2 cellular contexts compared by ENCODE assay signal in the genomic region with DNA sequence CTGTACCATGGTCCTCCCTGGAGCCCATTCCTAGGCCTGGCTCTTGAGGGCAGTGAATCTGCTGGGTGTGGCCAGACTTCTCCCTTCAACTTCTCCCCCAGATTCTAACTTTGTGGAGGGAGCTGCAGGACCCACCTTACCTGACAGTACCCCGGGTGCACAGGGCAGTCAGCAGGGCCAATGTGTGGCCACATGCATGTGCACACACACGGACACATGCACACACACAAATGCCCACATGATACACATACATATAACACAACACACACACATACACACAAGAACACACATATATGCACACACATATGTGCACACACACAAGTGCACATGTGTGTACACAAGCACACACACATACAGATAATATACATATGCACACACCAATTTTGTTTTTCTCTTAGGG.
TF ChIP-seq lines count a peak whose summit lies in the region.

No MANE protein-coding gene starts in this region.

TF ChIP-seq in HEK293, 187 proteins besides CTCF, POLR2A, EP300 and RAD21:
- TF ChIP-seq, protein P1, sequence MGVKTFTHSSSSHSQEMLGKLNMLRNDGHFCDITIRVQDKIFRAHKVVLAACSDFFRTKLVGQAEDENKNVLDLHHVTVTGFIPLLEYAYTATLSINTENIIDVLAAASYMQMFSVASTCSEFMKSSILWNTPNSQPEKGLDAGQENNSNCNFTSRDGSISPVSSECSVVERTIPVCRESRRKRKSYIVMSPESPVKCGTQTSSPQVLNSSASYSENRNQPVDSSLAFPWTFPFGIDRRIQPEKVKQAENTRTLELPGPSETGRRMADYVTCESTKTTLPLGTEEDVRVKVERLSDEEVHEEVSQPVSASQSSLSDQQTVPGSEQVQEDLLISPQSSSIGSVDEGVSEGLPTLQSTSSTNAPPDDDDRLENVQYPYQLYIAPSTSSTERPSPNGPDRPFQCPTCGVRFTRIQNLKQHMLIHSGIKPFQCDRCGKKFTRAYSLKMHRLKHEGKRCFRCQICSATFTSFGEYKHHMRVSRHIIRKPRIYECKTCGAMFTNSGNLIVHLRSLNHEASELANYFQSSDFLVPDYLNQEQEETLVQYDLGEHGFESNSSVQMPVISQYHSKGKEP (tag by site-specific recombination; IDR thresholded peaks at IDR 0.05): no peak
- TF ChIP-seq, protein P2, sequence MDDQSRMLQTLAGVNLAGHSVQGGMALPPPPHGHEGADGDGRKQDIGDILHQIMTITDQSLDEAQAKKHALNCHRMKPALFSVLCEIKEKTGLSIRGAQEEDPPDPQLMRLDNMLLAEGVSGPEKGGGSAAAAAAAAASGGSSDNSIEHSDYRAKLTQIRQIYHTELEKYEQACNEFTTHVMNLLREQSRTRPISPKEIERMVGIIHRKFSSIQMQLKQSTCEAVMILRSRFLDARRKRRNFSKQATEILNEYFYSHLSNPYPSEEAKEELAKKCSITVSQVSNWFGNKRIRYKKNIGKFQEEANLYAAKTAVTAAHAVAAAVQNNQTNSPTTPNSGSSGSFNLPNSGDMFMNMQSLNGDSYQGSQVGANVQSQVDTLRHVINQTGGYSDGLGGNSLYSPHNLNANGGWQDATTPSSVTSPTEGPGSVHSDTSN (CRISPR knock-in tag; IDR thresholded peaks at IDR 0.05): no peak
- no peak for TF ChIP-seq TRIM28 (IDR thresholded peaks at IDR 0.05; ENCODE audit: borderline replicate concordance, low read length)
- no peak for TF ChIP-seq ZNF501 (tag by site-specific recombination; IDR thresholded peaks at IDR 0.05)
- TF ChIP-seq, protein P3, sequence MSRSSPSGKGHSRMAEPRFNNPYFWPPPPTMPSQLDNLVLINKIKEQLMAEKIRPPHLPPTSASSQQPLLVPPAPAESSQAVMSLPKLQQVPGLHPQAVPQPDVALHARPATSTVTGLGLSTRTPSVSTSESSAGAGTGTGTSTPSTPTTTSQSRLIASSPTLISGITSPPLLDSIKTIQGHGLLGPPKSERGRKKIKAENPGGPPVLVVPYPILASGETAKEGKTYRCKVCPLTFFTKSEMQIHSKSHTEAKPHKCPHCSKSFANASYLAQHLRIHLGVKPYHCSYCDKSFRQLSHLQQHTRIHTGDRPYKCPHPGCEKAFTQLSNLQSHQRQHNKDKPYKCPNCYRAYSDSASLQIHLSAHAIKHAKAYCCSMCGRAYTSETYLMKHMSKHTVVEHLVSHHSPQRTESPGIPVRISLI (tag by site-specific recombination; IDR thresholded peaks at IDR 0.05): no peak
- no peak for TF ChIP-seq ZBTB7A (tag by site-specific recombination; IDR thresholded peaks at IDR 0.05; ENCODE audit: low read depth)
- no peak for TF ChIP-seq IKZF3 (tag by site-specific recombination; IDR thresholded peaks at IDR 0.05)
- TF ChIP-seq, protein P4, sequence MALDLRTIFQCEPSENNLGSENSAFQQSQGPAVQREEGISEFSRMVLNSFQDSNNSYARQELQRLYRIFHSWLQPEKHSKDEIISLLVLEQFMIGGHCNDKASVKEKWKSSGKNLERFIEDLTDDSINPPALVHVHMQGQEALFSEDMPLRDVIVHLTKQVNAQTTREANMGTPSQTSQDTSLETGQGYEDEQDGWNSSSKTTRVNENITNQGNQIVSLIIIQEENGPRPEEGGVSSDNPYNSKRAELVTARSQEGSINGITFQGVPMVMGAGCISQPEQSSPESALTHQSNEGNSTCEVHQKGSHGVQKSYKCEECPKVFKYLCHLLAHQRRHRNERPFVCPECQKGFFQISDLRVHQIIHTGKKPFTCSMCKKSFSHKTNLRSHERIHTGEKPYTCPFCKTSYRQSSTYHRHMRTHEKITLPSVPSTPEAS (tag by site-specific recombination; IDR thresholded peaks at IDR 0.05): peak; percentile 72
- no peak for TF ChIP-seq OVOL3 (tag by site-specific recombination; IDR thresholded peaks at IDR 0.05)
TF ChIP-seq in HEK293: peak in this region for 1.

TF ChIP-seq in H1, 55 proteins besides CTCF, POLR2A, EP300 and RAD21:
- TF ChIP-seq CTBP2 (IDR thresholded peaks at IDR 0.05; ENCODE audit: borderline replicate concordance, insufficient read depth, insufficient read length, low read length): no peak
TF ChIP-seq in H1: peak in this region for 0.
